Comparison of ENCODE assay signal across 8 cellular contexts in genomic region chr13:106533940-106534843, GRCh38. TPM values are rescaled to one million over a fixed set of nuclear protein-coding genes. Genes with fewer than 3 reads are reported as not detected.
A peak's percentile ranks its signal among the peaks of the same experiment; 100 is the strongest.
DNase-seq lines count a peak whose midpoint lies in the region; ATAC-seq and TF ChIP-seq lines count a peak whose summit lies in the region.

No MANE protein-coding gene starts in this region.

- H3K27ac ChIP-seq in Panc1 (ENCODE audit: low read length): peak overlapping the region; percentile 54
- H3K27ac ChIP-seq in ascending aorta: peak overlapping the region; percentile 90 to 97
- peak overlapping the region; percentile 89 for H3K27ac ChIP-seq in left ventricle myocardium inferior (replicated peaks)

- no TSS peak for BruUV-seq in Panc1 (replicated peaks; lab: Mats Ljungman, UMichigan)

- H3K9me3 ChIP-seq in Panc1 (ENCODE audit: control insufficient read depth, insufficient read depth, low read depth, low read length) (no peaks in the 10 kb centered on the region), ascending aorta (no peaks in the 10 kb centered on the region), left ventricle myocardium inferior (replicated peaks) (no peaks in the 10 kb centered on the region)

- DNase-seq in NCI-H1694 (lab: John Stamatoyannopoulos, UW): peak; percentile 28
- no peak for DNase-seq in NCI-H1694 treated with DMSO at 0.1 percent for 48 hours (lab: John Stamatoyannopoulos, UW)
- no peak for DNase-seq in Panc1 (ENCODE audit: low read depth, low spot score)
- peak in 1 of 2 donors; percentile 78 for DNase-seq in ascending aorta (ENCODE audit: low spot score in 2 of 2)
- peak; percentile 28 for DNase-seq in left ventricle myocardium inferior
- peak; percentile 26 to 89 (median 51) for DNase-seq in posterior cingulate gyrus
- no peak for DNase-seq in foreskin melanocyte

- H3K4me3 ChIP-seq in Panc1 (ENCODE audit: low read depth in 2 of 2, low read length in 2 of 2): peak overlapping the region; percentile 47 to 55
- peak overlapping the region; percentile 79 to 98 for H3K4me3 ChIP-seq in ascending aorta
- H3K4me3 ChIP-seq in left ventricle myocardium inferior: peak overlapping the region; percentile 77

- H3K4me1 ChIP-seq in Panc1 (ENCODE audit: control insufficient read depth, insufficient read depth, low read length) (peaks cover 7% of the 10 kb centered on the region), ascending aorta (peaks cover 0 to 2% of the 10 kb centered on the region in 2 donors), left ventricle myocardium inferior (peaks cover 51% of the 10 kb centered on the region)

- no peaks in the 10 kb centered on the region; the same call in 1 of the 2 replicates for H3K36me3 ChIP-seq in Panc1 (ENCODE audit: control insufficient read depth, insufficient read depth, low read length)
- H3K36me3 ChIP-seq in ascending aorta: no peaks in the 10 kb centered on the region
- H3K36me3 ChIP-seq in left ventricle myocardium inferior: no peaks in the 10 kb centered on the region

- TF ChIP-seq CTCF in Panc1 (IDR thresholded peaks at IDR 0.05) (no peak), ascending aorta (IDR thresholded peaks at IDR 0.05) (peak in 1 of 3 experiments; percentile 3), left ventricle myocardium inferior (IDR thresholded peaks at IDR 0.05; ENCODE audit: borderline replicate concordance) (no peak)

- CTCF ChIA-PET in Panc1 (lab: Charles Lee): no interaction called here

- intact Hi-C loops in Panc1 (cut with micrococcal nuclease; ENCODE audit: unreplicated experiment) (loop anchor here (10.0 kb wide), 2 partner anchors 1119 to 1959 kb away; no protein-coding TSS in a partner anchor), ascending aorta (cut with DNase I) (loop anchor here (5.0 to 10.0 kb wide), 5 partner anchors 909 to 1962 kb away; no protein-coding TSS in a partner anchor), left ventricle myocardium inferior (cut with micrococcal nuclease) (no loop called here), posterior cingulate gyrus (cut with DNase I) (loop anchor here (2.0 to 5.0 kb wide), 3 partner anchors 452 to 1963 kb away; no protein-coding TSS in a partner anchor)

- ATAC-seq in Panc1: 0 out of 2 replicates have a peak, but pooled peaks have one; percentile 14
- ATAC-seq in GM19455 (IDR thresholded peaks at IDR 0.05; ENCODE audit: unreplicated experiment): no peak

- POLR2A ChIA-PET in Panc1 (lab: Charles Lee): no interaction called here

- H3K27me3 ChIP-seq in Panc1 (ENCODE audit: control insufficient read depth, insufficient read depth, low read length) (no peaks in the 10 kb centered on the region), ascending aorta (no peaks in the 10 kb centered on the region), left ventricle myocardium inferior (ENCODE audit: low read depth) (no peaks in the 10 kb centered on the region)

- in situ Hi-C loops in Panc1 (cut with HindIII; ENCODE audit: low pct_unique_long_range_greater_than_20kb, low sequenced_read_pairs): no loop called here

RNA-seq across cellular contexts. Expression of gene EFNB2, which starts 1.3 kb away (rescaled TPM):
- total RNA-seq in Panc1 (2021; ENCODE audit: unreplicated experiment) (4.7 TPM), ascending aorta (38.0 TPM), left ventricle myocardium inferior (10.1 TPM)
- polyA plus RNA-seq in Panc1 (2012; ENCODE audit: insufficient read length): 2.5 TPM

RNA-seq across cellular contexts. Expression of gene ARGLU1, which starts 33.7 kb away (rescaled TPM):
- 38.5 TPM for total RNA-seq in Panc1 (2021; ENCODE audit: unreplicated experiment)
- 28.3 TPM for polyA plus RNA-seq in Panc1 (2012; ENCODE audit: insufficient read length)
- 79.7 TPM for total RNA-seq in ascending aorta
- total RNA-seq in left ventricle myocardium inferior: 29.0 TPM

Comparison
In these comparisons a context has a peak if more than half of its experiments do, and no peak if none do; other contexts are left out.
1. DNase-seq: peak in NCI-H1694 (single experiment), left ventricle myocardium inferior (single experiment) and posterior cingulate gyrus (10 of 10); none in NCI-H1694 treated with DMSO at 0.1 percent for 48 hours (single experiment), Panc1 (single experiment) and foreskin melanocyte (single experiment).
2. Peak in every context shown above with its lines, with median percentiles within 50 percentile points of each other: H3K27ac ChIP-seq and H3K4me3 ChIP-seq.